Comparison of ENCODE assay signal across 8 cellular contexts in the genomic region with DNA sequence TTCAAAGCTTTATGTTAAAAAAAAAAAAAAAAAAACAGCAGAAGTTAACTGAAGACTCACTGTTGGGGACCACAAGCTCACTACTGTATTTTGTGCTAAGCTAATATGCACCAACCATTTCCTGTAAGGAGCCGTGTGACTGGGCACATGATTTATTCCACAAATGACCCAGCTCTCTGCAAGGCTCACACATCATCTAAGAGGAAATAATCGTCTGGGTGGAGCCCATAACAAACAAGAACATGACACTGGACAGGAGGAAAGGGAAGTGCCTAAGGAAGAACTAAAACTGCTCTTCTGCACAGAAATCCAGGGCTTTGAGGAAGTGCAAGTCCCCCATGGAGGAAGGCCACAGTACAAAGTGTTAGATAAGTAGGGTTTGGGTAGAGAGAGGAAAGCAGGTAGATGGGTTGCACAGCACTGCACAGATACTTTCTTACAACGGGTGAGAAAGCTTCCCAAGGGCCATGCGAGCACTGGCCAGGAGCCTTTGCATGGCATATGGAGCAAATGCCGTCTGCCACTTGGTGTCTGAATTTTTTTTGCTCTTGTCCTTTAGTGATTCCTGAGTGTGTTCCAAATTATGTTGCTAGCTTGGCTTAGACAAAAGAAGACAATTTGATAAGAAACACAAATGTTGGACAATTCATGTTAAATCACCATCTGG. TPM values are rescaled to one million over a fixed set of nuclear protein-coding genes. Genes with fewer than 3 reads are reported as not detected.
DNase-seq lines count a peak whose midpoint lies in the region; ATAC-seq, FAIRE-seq and TF ChIP-seq lines count a peak whose summit lies in the region.

No MANE protein-coding gene starts in this region.

- TSS peak; percentile 23 for BruUV-seq in endothelial cell of umbilical vein (replicated peaks; lab: Mats Ljungman, UMichigan)

- H3K9me3 Mint-ChIP-seq in naive thymus-derived CD4-positive, alpha-beta T cell = peaks cover 0 to 2% (median 0%) of the 10 kb centered on the region in 11 donors

- peak overlapping the region; percentile 46 to 84 (median 67) for H3K4me3 Mint-ChIP-seq in naive thymus-derived CD4-positive, alpha-beta T cell

- H3K9ac ChIP-seq in SK-N-MC (ENCODE audit: insufficient read length) (no peak overlapping the region), endothelial cell of umbilical vein (replicated peaks; ENCODE audit: extremely low read depth, insufficient read depth, low read length) (peak overlapping the region; percentile 4)

- peaks cover 56% of the 10 kb centered on the region for H3K4me1 ChIP-seq in endothelial cell of umbilical vein (ENCODE audit: control insufficient read depth, extremely low read depth, insufficient read depth, low read length)
- H3K4me1 ChIP-seq in naive thymus-derived CD4-positive, alpha-beta T cell (ENCODE audit: control insufficient read depth in 2 of 2, insufficient read depth in 2 of 2, low read length in 2 of 2) = peaks cover 38 to 52% of the 10 kb centered on the region in 2 donors

- CTCF ChIA-PET in endothelial cell of umbilical vein (lab: Charles Lee) = interaction anchor here (0.9 to 7.0 kb wide), 7 partner anchors 9 to 75 kb away, joined by 3 to 41 read pairs (median 7); a partner anchor contains a TSS
- CTCF ChIA-PET in naive thymus-derived CD4-positive, alpha-beta T cell (lab: Charles Lee) = interaction anchor here (0.7 to 2.7 kb wide), 3 partner anchors 23 to 75 kb away, joined by 4 to 11 read pairs (median 8); no protein-coding TSS in a partner anchor

- no peak for TF ChIP-seq POLR2A in endothelial cell of umbilical vein (IDR thresholded peaks at IDR 0.05; ENCODE audit: low read depth, low read length)

- intact Hi-C loops in endothelial cell of umbilical vein (cut with micrococcal nuclease) = loop anchor here (5.0 kb wide), 1 partner anchor 157 kb away; no protein-coding TSS in a partner anchor
- intact Hi-C loops in naive thymus-derived CD4-positive, alpha-beta T cell (cut with micrococcal nuclease) = loop anchor here (1.0 to 2.0 kb wide), 2 partner anchors 8 to 15 kb away; no protein-coding TSS in a partner anchor

- no peaks in the 10 kb centered on the region for H3K27me3 Mint-ChIP-seq in naive thymus-derived CD4-positive, alpha-beta T cell

- H3K27ac ChIP-seq in C4-2B (peak overlapping the region; percentile 78), SK-N-MC (peak overlapping the region; percentile 98), endothelial cell of umbilical vein (ENCODE audit: insufficient read depth, low read depth, low read length) (peak overlapping the region; percentile 99)
- peak overlapping the region; percentile 64 for H3K27ac ChIP-seq in naive thymus-derived CD4-positive, alpha-beta T cell (ENCODE audit: low read depth, low read length)

- H3K36me3 ChIP-seq in SK-N-MC (ENCODE audit: insufficient read depth, low read length) (peaks cover 23% of the 10 kb centered on the region), endothelial cell of umbilical vein (ENCODE audit: control insufficient read depth in 2 of 2, extremely low read depth in 1 of 2, insufficient read depth in 2 of 2, low read length in 2 of 2) (no peaks in the 10 kb centered on the region)
- H3K36me3 ChIP-seq in naive thymus-derived CD4-positive, alpha-beta T cell (ENCODE audit: control insufficient read depth in 2 of 3, insufficient read depth in 3 of 3, low read length in 3 of 3) = peaks cover 0 to 8% (median 0%) of the 10 kb centered on the region in 3 experiments

- H3K27me3 ChIP-seq in endothelial cell of umbilical vein (ENCODE audit: control insufficient read depth in 2 of 2, insufficient read depth in 2 of 2, low read length in 2 of 2) = no peaks in the 10 kb centered on the region
- H3K27me3 ChIP-seq in naive thymus-derived CD4-positive, alpha-beta T cell (ENCODE audit: control insufficient read depth in 2 of 2, insufficient read depth in 2 of 2, low read length in 2 of 2) = no peaks in the 10 kb centered on the region

- POLR2A ChIA-PET in endothelial cell of umbilical vein (lab: Charles Lee) = interaction anchor here (1.1 to 1.2 kb wide), 3 partner anchors 14 to 75 kb away, joined by 5 to 6 read pairs (median 5); no protein-coding TSS in a partner anchor
- POLR2A ChIA-PET in naive thymus-derived CD4-positive, alpha-beta T cell (lab: Charles Lee) = interaction anchor here (0.9 to 4.9 kb wide), 4 partner anchors 11 to 75 kb away, joined by 3 to 65 read pairs (median 4); a partner anchor contains a TSS

- DNase-seq in SK-N-MC (ENCODE audit: low read depth, low spot score) (no peak), endothelial cell of umbilical vein (ENCODE audit: low read depth, low spot score) (peak; percentile 75), middle frontal gyrus (ENCODE audit: extremely low spot score, low spot score) (no peak), D341Med (ENCODE audit: low spot score) (no peak)
- peak in 2 of 9 donors; percentile 28 to 40 for DNase-seq in naive thymus-derived CD4-positive, alpha-beta T cell

- dilution Hi-C loops in endothelial cell of umbilical vein (cut with MboI; ENCODE audit: extremely low pct_ligation_motif_present, low sequenced_read_pairs) = no loop called here

- no peaks in the 10 kb centered on the region for H3K9me3 ChIP-seq in SK-N-MC (ENCODE audit: low read depth, low read length)
- no peaks in the 10 kb centered on the region for H3K9me3 ChIP-seq in endothelial cell of umbilical vein (replicated peaks; ENCODE audit: control insufficient read depth, insufficient read depth, low read length)
- H3K9me3 ChIP-seq in naive thymus-derived CD4-positive, alpha-beta T cell (ENCODE audit: control insufficient read depth in 2 of 3, low read length in 3 of 3) = no peaks in the 10 kb centered on the region

- peak; percentile 85 for FAIRE-seq in endothelial cell of umbilical vein (lab: Jason Lieb, UNC)

- peaks cover 94% of the 10 kb centered on the region for H3K79me2 ChIP-seq in endothelial cell of umbilical vein (ENCODE audit: control insufficient read depth, insufficient read depth, low read length)

- H4K20me1 ChIP-seq in endothelial cell of umbilical vein (replicated peaks; ENCODE audit: control insufficient read depth, extremely low read depth, insufficient read depth, low read length) = peaks cover 3% of the 10 kb centered on the region

- H3K27ac Mint-ChIP-seq in naive thymus-derived CD4-positive, alpha-beta T cell = peak overlapping the region; percentile 78 to 90 (median 86)

- ATAC-seq in GM19025 (IDR thresholded peaks at IDR 0.05; ENCODE audit: low read depth, unreplicated experiment) (peak; percentile 59), HG03565 (IDR thresholded peaks at IDR 0.05; ENCODE audit: unreplicated experiment) (peak; percentile 63)
- peak; percentile 91 for ATAC-seq in naive thymus-derived CD4-positive, alpha-beta T cell

- no peaks in the 10 kb centered on the region for H3K9me1 ChIP-seq in endothelial cell of umbilical vein (replicated peaks; ENCODE audit: control insufficient read depth, extremely low read depth, insufficient read depth, low read length)

- peak overlapping the region; percentile 98 for H3K4me2 ChIP-seq in endothelial cell of umbilical vein (ENCODE audit: insufficient read depth, low read length)

- H2AFZ ChIP-seq in endothelial cell of umbilical vein (ENCODE audit: low read depth, low read length) = no peak overlapping the region

- TF ChIP-seq CTCF in C4-2B (conservative IDR thresholded peaks at IDR 0.05) = no peak
- TF ChIP-seq CTCF in endothelial cell of umbilical vein (IDR thresholded peaks at IDR 0.05; ENCODE audit: extremely low read depth in 1 of 2, insufficient read depth in 1 of 2, low read depth in 1 of 2, low read length in 2 of 2) = no peak

- peaks cover 60 to 91% (median 79%) of the 10 kb centered on the region in 7 donors for H3K4me1 Mint-ChIP-seq in naive thymus-derived CD4-positive, alpha-beta T cell

- H3K36me3 Mint-ChIP-seq in naive thymus-derived CD4-positive, alpha-beta T cell = peaks cover 0 to 19% (median 16%) of the 10 kb centered on the region in 5 donors

- no peak overlapping the region for H3K4me3 ChIP-seq in SK-N-MC
- H3K4me3 ChIP-seq in endothelial cell of umbilical vein (replicated peaks in 1 of 3; ENCODE audit: insufficient read depth in 1 of 3, low read depth in 1 of 3, low read length in 3 of 3) = peak overlapping the region in 1 of 3 experiments; percentile 0
- H3K4me3 ChIP-seq in naive thymus-derived CD4-positive, alpha-beta T cell (ENCODE audit: low read length) = no peak overlapping the region

TF ChIP-seq in endothelial cell of umbilical vein, 7 proteins besides CTCF, POLR2A, EP300 and RAD21:
- TF ChIP-seq FOS (IDR thresholded peaks at IDR 0.05; ENCODE audit: borderline replicate concordance, insufficient read depth, low read length) (peak; percentile 35), GATA2 (IDR thresholded peaks at IDR 0.05; ENCODE audit: insufficient read depth, insufficient read length, low read depth, low read length) (peak; percentile 36)
- TF ChIP-seq, protein P1, sequence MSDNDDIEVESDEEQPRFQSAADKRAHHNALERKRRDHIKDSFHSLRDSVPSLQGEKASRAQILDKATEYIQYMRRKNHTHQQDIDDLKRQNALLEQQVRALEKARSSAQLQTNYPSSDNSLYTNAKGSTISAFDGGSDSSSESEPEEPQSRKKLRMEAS (IDR thresholded peaks at IDR 0.05; ENCODE audit: insufficient read depth, insufficient read length) = no peak

RNA-seq across cellular contexts. Expression of a gene that starts 24.5 kb away (rescaled TPM):
- 59.5 and 66.2 TPM in 2 replicates for total RNA-seq in endothelial cell of umbilical vein
- polyA plus RNA-seq in endothelial cell of umbilical vein = 57.1 and 63.1 TPM in 2 replicates
- 67.6 and 71.3 TPM in 2 replicates for polyA plus RNA-seq in endothelial cell of umbilical vein (2011; cell fraction: cytosol; rRNA removed)
- polyA plus RNA-seq in endothelial cell of umbilical vein (2011; cell fraction: nucleus; rRNA removed) = 89.9 and 99.1 TPM in 2 replicates
- polyA plus RNA-seq in endothelial cell of umbilical vein (2012) = 63.3 and 69.1 TPM in 2 replicates
- 92.6 and 103 TPM in 2 replicates for polyA minus RNA-seq in endothelial cell of umbilical vein
- polyA minus RNA-seq in endothelial cell of umbilical vein (2011; cell fraction: cytosol; rRNA and poly(A)+ RNA removed) = 74.1 TPM
- polyA minus RNA-seq in endothelial cell of umbilical vein (2011; cell fraction: nucleus; rRNA and poly(A)+ RNA removed) = 76.5 and 104 TPM in 2 replicates
- 10 to 100 TPM; 58.9 to 99.6 (median 74.7) TPM for total RNA-seq in naive thymus-derived CD4-positive, alpha-beta T cell
- 10 to 100 TPM; 67.4 to 98.5 TPM for polyA plus RNA-seq in naive thymus-derived CD4-positive, alpha-beta T cell

RNA-seq across cellular contexts. Expression of a gene that starts 27.5 kb away (rescaled TPM):
- 316 and 322 TPM in 2 replicates for total RNA-seq in endothelial cell of umbilical vein
- 28.0 and 57.5 TPM in 2 replicates for polyA plus RNA-seq in endothelial cell of umbilical vein
- polyA plus RNA-seq in endothelial cell of umbilical vein (2011; cell fraction: cytosol; rRNA removed) = 143 and 159 TPM in 2 replicates
- polyA plus RNA-seq in endothelial cell of umbilical vein (2011; cell fraction: nucleus; rRNA removed) = 136 and 204 TPM in 2 replicates
- polyA plus RNA-seq in endothelial cell of umbilical vein (2012) = 422 and 615 TPM in 2 replicates
- 35.6 and 37.0 TPM in 2 replicates for polyA minus RNA-seq in endothelial cell of umbilical vein
- 18.1 TPM for polyA minus RNA-seq in endothelial cell of umbilical vein (2011; cell fraction: cytosol; rRNA and poly(A)+ RNA removed)
- 70.6 and 119 TPM in 2 replicates for polyA minus RNA-seq in endothelial cell of umbilical vein (2011; cell fraction: nucleus; rRNA and poly(A)+ RNA removed)
- 100 to 1,000 TPM; 151 to 311 (median 184) TPM for total RNA-seq in naive thymus-derived CD4-positive, alpha-beta T cell
- polyA plus RNA-seq in naive thymus-derived CD4-positive, alpha-beta T cell = 10 to 100 TPM; 53.3 to 69.0 TPM
